Comparison of ENCODE assay signal across 1 cellular context in the genomic region with DNA sequence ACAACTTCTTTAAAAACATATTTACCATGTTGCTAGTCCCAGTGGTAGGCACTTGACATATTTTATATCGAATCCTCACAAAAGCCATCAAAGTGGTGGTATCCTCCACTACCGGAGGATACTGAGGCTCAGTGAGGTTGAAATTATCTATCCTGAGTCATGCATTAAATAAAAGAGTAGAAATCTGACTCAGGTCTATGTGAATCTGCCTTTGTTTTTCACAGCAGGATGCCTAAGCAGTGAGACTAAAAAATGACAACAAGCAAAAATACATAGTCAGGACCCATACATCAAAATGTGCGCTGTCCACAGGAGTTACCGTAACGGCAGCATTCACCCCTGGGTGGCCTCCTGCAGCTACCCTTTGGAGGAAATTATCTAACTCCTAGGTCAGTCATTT.
TF ChIP-seq lines count a peak whose summit lies in the region.

No MANE protein-coding gene starts in this region.

TF ChIP-seq in IMR-90, 13 proteins besides CTCF, POLR2A, EP300 and RAD21:
- TF ChIP-seq, protein P1, sequence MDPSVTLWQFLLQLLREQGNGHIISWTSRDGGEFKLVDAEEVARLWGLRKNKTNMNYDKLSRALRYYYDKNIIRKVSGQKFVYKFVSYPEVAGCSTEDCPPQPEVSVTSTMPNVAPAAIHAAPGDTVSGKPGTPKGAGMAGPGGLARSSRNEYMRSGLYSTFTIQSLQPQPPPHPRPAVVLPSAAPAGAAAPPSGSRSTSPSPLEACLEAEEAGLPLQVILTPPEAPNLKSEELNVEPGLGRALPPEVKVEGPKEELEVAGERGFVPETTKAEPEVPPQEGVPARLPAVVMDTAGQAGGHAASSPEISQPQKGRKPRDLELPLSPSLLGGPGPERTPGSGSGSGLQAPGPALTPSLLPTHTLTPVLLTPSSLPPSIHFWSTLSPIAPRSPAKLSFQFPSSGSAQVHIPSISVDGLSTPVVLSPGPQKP (IDR thresholded peaks at IDR 0.05; ENCODE audit: borderline replicate concordance, low read depth, low read length): no peak
